Comparison of ENCODE assay signal across 17 cellular contexts in the genomic region with DNA sequence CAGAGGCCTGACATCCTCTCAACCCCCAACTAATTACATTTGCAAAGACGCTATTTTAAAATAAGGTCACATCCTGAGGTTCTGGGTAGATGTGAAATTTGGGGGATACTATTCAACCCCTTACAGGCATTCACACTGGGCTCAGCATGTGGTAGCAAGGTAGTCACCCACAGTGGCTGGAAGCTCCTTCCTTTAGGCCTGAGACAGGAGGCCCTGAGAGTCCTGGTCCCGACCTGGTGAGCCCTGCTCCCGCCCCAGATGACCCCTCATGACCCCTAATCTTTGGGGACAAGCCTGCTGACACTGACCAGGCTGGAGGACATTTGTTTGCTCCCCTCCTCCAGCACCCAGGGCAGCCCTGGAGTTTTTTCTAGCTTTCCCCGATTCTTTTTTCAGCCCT.
"Had no signal": no experiment of that assay in that cellular context is flagged by ENCODE, and none has a peak within 500 bp of the region (broad histone marks: within the 10 kb centered on the region; RNA-seq: fewer than 3 reads in every experiment).

No MANE protein-coding gene starts in this region.

- H3K36me3 ChIP-seq: neutrophil, sigmoid colon, stomach, upper lobe of left lung had no signal

- H3K9me3 ChIP-seq: neutrophil, sigmoid colon, stomach, upper lobe of left lung had no signal

- ATAC-seq: activated CD8-positive, alpha-beta T cell treated with anti-CD3 and anti-CD28 coated beads for 36 hours; activated naive CD8-positive, alpha-beta T cell treated with anti-CD3 and anti-CD28 coated beads, Interleukin-2, amount 50 U/mL, for 24 hours; activated T-cell treated with anti-CD3 and anti-CD28 coated beads, Interleukin-2, amount 50 U/mL, for 4 hours; stimulated activated effector memory CD8-positive, alpha-beta T cell treated with anti-CD3 and anti-CD28 coated beads, Interleukin-12 subunit alpha, Interleukin-12 subunit beta, amount 100 ng/mL, for 72 hours had no signal

- H3K4me3 ChIP-seq: coronary artery, sigmoid colon, stomach, upper lobe of left lung had no signal

- H3K27me3 ChIP-seq: neutrophil, sigmoid colon, stomach, upper lobe of left lung had no signal

- H3K9me3 Mint-ChIP-seq: activated CD4-positive, alpha-beta T cell treated with anti-CD3 and anti-CD28 coated beads, Interleukin-2, amount 10 ng/mL, durations not matched to agents 24 days and 14 days; activated CD8-positive, alpha-beta T cell treated with anti-CD3 and anti-CD28 coated beads for 36 hours; activated naive CD4-positive, alpha-beta T cell treated with anti-CD3 and anti-CD28 coated beads, Interleukin-2, amount 10 ng/mL, durations not matched to agents 7 days and 5 days; activated naive CD8-positive, alpha-beta T cell treated with anti-CD3 and anti-CD28 coated beads, Interleukin-2, amount 50 U/mL, for 24 hours; activated T-cell treated with anti-CD3 and anti-CD28 coated beads, Interleukin-2, amount 50 U/mL, for 4 hours; stimulated activated effector memory CD8-positive, alpha-beta T cell treated with anti-CD3 and anti-CD28 coated beads, Interleukin-12 subunit alpha, Interleukin-12 subunit beta, amount 100 ng/mL, for 72 hours had no signal

- H3K4me1 ChIP-seq: stomach, upper lobe of left lung had no signal

- H3K27ac ChIP-seq: coronary artery, neutrophil, sigmoid colon, stomach, upper lobe of left lung had no signal

- H3K4me1 Mint-ChIP-seq: activated CD4-positive, alpha-beta T cell treated with anti-CD3 and anti-CD28 coated beads, Interleukin-2, amount 10 ng/mL, durations not matched to agents 24 days and 14 days; activated naive CD4-positive, alpha-beta T cell treated with anti-CD3 and anti-CD28 coated beads, Interleukin-2, amount 10 ng/mL, durations not matched to agents 7 days and 5 days; activated naive CD8-positive, alpha-beta T cell treated with anti-CD3 and anti-CD28 coated beads, Interleukin-2, amount 50 U/mL, for 24 hours; stimulated activated effector memory CD8-positive, alpha-beta T cell treated with anti-CD3 and anti-CD28 coated beads, Interleukin-12 subunit alpha, Interleukin-12 subunit beta, amount 100 ng/mL, for 72 hours had no signal

- H3K27me3 Mint-ChIP-seq: activated CD4-positive, alpha-beta T cell treated with anti-CD3 and anti-CD28 coated beads, Interleukin-2, amount 10 ng/mL, durations not matched to agents 24 days and 14 days; activated CD8-positive, alpha-beta T cell treated with anti-CD3 and anti-CD28 coated beads for 36 hours; activated naive CD8-positive, alpha-beta T cell treated with anti-CD3 and anti-CD28 coated beads, Interleukin-2, amount 50 U/mL, for 24 hours had no signal

- DNase-seq: activated CD4-positive, alpha-beta T cell treated with anti-CD3 and anti-CD28 coated beads, Interleukin-2, amount 10 ng/mL, durations not matched to agents 24 days and 14 days; activated naive CD4-positive, alpha-beta T cell treated with anti-CD3 and anti-CD28 coated beads, Interleukin-2, amount 10 ng/mL, durations not matched to agents 7 days and 5 days; activated naive CD8-positive, alpha-beta T cell treated with anti-CD3 and anti-CD28 coated beads, Interleukin-2, amount 50 U/mL, for 24 hours; activated T-cell treated with anti-CD3 and anti-CD28 coated beads, Interleukin-2, amount 50 U/mL, for 4 hours; aorta; erythroblast; mesenchymal stem cell; naive thymus-derived CD8-positive, alpha-beta T cell; sigmoid colon; stimulated activated CD4-positive, alpha-beta T cell treated with anti-CD3 and anti-CD28 coated beads, Interleukin-4, amount 100 ng/mL, for 24 hours; stomach; T1000; upper lobe of left lung had no signal

- H3K27ac Mint-ChIP-seq: activated CD4-positive, alpha-beta T cell treated with anti-CD3 and anti-CD28 coated beads, Interleukin-2, amount 10 ng/mL, durations not matched to agents 24 days and 14 days; activated CD8-positive, alpha-beta T cell treated with anti-CD3 and anti-CD28 coated beads for 36 hours; activated naive CD4-positive, alpha-beta T cell treated with anti-CD3 and anti-CD28 coated beads, Interleukin-2, amount 10 ng/mL, durations not matched to agents 7 days and 5 days; activated naive CD8-positive, alpha-beta T cell treated with anti-CD3 and anti-CD28 coated beads, Interleukin-2, amount 50 U/mL, for 24 hours; naive thymus-derived CD8-positive, alpha-beta T cell; stimulated activated effector memory CD8-positive, alpha-beta T cell treated with anti-CD3 and anti-CD28 coated beads, Interleukin-12 subunit alpha, Interleukin-12 subunit beta, amount 100 ng/mL, for 72 hours had no signal

- H3K4me3 Mint-ChIP-seq: activated CD4-positive, alpha-beta T cell treated with anti-CD3 and anti-CD28 coated beads, Interleukin-2, amount 10 ng/mL, durations not matched to agents 24 days and 14 days; activated CD8-positive, alpha-beta T cell treated with anti-CD3 and anti-CD28 coated beads for 36 hours; activated naive CD4-positive, alpha-beta T cell treated with anti-CD3 and anti-CD28 coated beads, Interleukin-2, amount 10 ng/mL, durations not matched to agents 7 days and 5 days; activated naive CD8-positive, alpha-beta T cell treated with anti-CD3 and anti-CD28 coated beads, Interleukin-2, amount 50 U/mL, for 24 hours; activated T-cell treated with anti-CD3 and anti-CD28 coated beads, Interleukin-2, amount 50 U/mL, for 4 hours; naive thymus-derived CD8-positive, alpha-beta T cell; stimulated activated effector memory CD8-positive, alpha-beta T cell treated with anti-CD3 and anti-CD28 coated beads, Interleukin-12 subunit alpha, Interleukin-12 subunit beta, amount 100 ng/mL, for 72 hours had no signal

- H3K36me3 Mint-ChIP-seq: activated naive CD4-positive, alpha-beta T cell treated with anti-CD3 and anti-CD28 coated beads, Interleukin-2, amount 10 ng/mL, durations not matched to agents 7 days and 5 days; stimulated activated effector memory CD8-positive, alpha-beta T cell treated with anti-CD3 and anti-CD28 coated beads, Interleukin-12 subunit alpha, Interleukin-12 subunit beta, amount 100 ng/mL, for 72 hours had no signal
